Comparison of ENCODE assay signal across 8 cellular contexts in the genomic region with DNA sequence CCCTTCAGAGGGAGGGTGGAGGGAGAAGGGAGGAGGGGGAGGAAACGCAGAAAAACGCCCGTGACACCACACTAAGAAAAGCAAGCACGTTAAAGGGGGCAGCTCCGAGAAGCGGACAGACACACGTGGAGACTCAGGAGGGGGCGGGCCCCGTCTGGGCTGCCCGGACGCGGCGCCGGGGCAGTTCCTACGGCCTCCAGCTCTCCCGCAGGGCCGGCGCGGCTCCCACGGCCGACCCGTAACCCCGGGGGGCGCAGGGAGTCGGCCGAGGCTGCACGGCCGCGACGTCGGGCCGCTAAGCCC. TPM values are rescaled to one million over a fixed set of nuclear protein-coding genes. Genes with fewer than 3 reads are reported as not detected.
DNase-seq lines count a peak whose midpoint lies in the region; ATAC-seq and TF ChIP-seq lines count a peak whose summit lies in the region.

No MANE protein-coding gene starts in this region.

- intact Hi-C loops in CD8-positive, alpha-beta T cell (cut with DNase I, micrococcal nuclease), result loop anchor here (1.0 to 10.0 kb wide), 13 partner anchors 13 to 1203 kb away; partner anchors contain the start of genes C16orf95 (in 2 of the 2), ZC3H18 (in 2 of the 2), ZCCHC14 (in 2 of the 2) and BANP (in 1 of the 2)
- intact Hi-C loops in gastrocnemius medialis (cut with DNase I; ENCODE audit: low total_unique reads), result loop anchor here (1.0 to 5.0 kb wide), 3 partner anchors 187 to 805 kb away; partner anchors contain the start of genes BANP and ZC3H18

- in situ Hi-C loops in gastrocnemius medialis (cut with MboI; ENCODE audit: low sequenced_read_pairs in 4 of 4), result loop anchor here in 2 of 4 donors (25.0 kb wide), 2 partner anchors 378 to 797 kb away; partner anchors contain the start of genes FBXO31 (in 1 of the 2), MAP1LC3B (in 1 of the 2) and ZC3H18 (in 1 of the 2)

- no peak for TF ChIP-seq CTCF in CD8-positive, alpha-beta T cell (IDR thresholded peaks at IDR 0.05)
- TF ChIP-seq CTCF in glutamatergic neuron (IDR thresholded peaks at IDR 0.05; ENCODE audit: partially characterized antibody, unreplicated experiment), result no peak
- no peak for TF ChIP-seq CTCF in gastrocnemius medialis (IDR thresholded peaks at IDR 0.05 in 4 of 5, conservative IDR thresholded peaks at IDR 0.05 in 1 of 5)

- peak; percentile 41 to 87 (median 66) for DNase-seq in CD8-positive, alpha-beta T cell
- DNase-seq in M059J (ENCODE audit: low read depth) (peak; percentile 12), glutamatergic neuron (no peak), gastrocnemius medialis (no peak), iPS-NIHi7 (ENCODE audit: extremely low spot score) (no peak), amygdala (lab: John Stamatoyannopoulos, UW) (no peak)

- H3K27ac Mint-ChIP-seq in CD8-positive, alpha-beta T cell, result peak overlapping the region; percentile 99
- peak overlapping the region; percentile 99 for H3K27ac Mint-ChIP-seq in activated T-helper 17 cell treated with anti-CD3 and anti-CD28 coated beads, Interleukin-2, amount 50 U/mL, for 72 hours
- H3K27ac Mint-ChIP-seq in glutamatergic neuron (ENCODE audit: unreplicated experiment), result peak overlapping the region; percentile 43

- H3K27ac ChIP-seq in CD8-positive, alpha-beta T cell (ENCODE audit: low read depth, low read length), result peak overlapping the region; percentile 88
- H3K27ac ChIP-seq in gastrocnemius medialis, result peak overlapping the region; percentile 88 to 95 (median 90)

- no peaks in the 10 kb centered on the region for H3K27me3 Mint-ChIP-seq in CD8-positive, alpha-beta T cell (ENCODE audit: low read depth)
- H3K27me3 Mint-ChIP-seq in activated T-helper 17 cell treated with anti-CD3 and anti-CD28 coated beads, Interleukin-2, amount 50 U/mL, for 72 hours, result no peaks in the 10 kb centered on the region
- peaks cover 9% of the 10 kb centered on the region for H3K27me3 Mint-ChIP-seq in glutamatergic neuron (ENCODE audit: unreplicated experiment)

- CTCF ChIA-PET in CD8-positive, alpha-beta T cell (lab: Charles Lee), result interaction anchor here (0.6 to 9.3 kb wide), 8 partner anchors 12 to 373 kb away, joined by 3 to 71 read pairs (median 4); no protein-coding TSS in a partner anchor

- TF ChIP-seq POLR2A in gastrocnemius medialis (IDR thresholded peaks at IDR 0.05), result no peak

- H3K9me3 Mint-ChIP-seq in CD8-positive, alpha-beta T cell, result no peaks in the 10 kb centered on the region
- no peaks in the 10 kb centered on the region for H3K9me3 Mint-ChIP-seq in activated T-helper 17 cell treated with anti-CD3 and anti-CD28 coated beads, Interleukin-2, amount 50 U/mL, for 72 hours
- H3K9me3 Mint-ChIP-seq in glutamatergic neuron (ENCODE audit: unreplicated experiment), result peaks cover 9% of the 10 kb centered on the region

- POLR2A ChIA-PET in CD8-positive, alpha-beta T cell (lab: Charles Lee), result interaction anchor here (0.9 to 3.1 kb wide), 13 partner anchors 10 to 805 kb away, joined by 3 to 12 read pairs (median 4); partner anchors contain the start of genes SLC7A5 and ZC3H18

- peak overlapping the region; percentile 98 for H3K4me3 Mint-ChIP-seq in CD8-positive, alpha-beta T cell
- peak overlapping the region; percentile 97 for H3K4me3 Mint-ChIP-seq in activated T-helper 17 cell treated with anti-CD3 and anti-CD28 coated beads, Interleukin-2, amount 50 U/mL, for 72 hours
- peak overlapping the region; percentile 100 for H3K4me3 Mint-ChIP-seq in glutamatergic neuron (ENCODE audit: unreplicated experiment)

- peak; percentile 69 for ATAC-seq in CD8-positive, alpha-beta T cell
- ATAC-seq in GM21619 (IDR thresholded peaks at IDR 0.05; ENCODE audit: unreplicated experiment) (peak; percentile 32), gastrocnemius medialis (peak; percentile 5 to 31)
- peak; percentile 42 for ATAC-seq in activated T-helper 17 cell treated with anti-CD3 and anti-CD28 coated beads, Interleukin-2, amount 50 U/mL, for 72 hours (replicated peaks)

- no peaks in the 10 kb centered on the region for H3K27me3 ChIP-seq in CD8-positive, alpha-beta T cell (ENCODE audit: insufficient read depth, low read length)
- no peaks in the 10 kb centered on the region for H3K27me3 ChIP-seq in gastrocnemius medialis

- H3K4me3 ChIP-seq in CD8-positive, alpha-beta T cell (ENCODE audit: low read depth, low read length), result peak overlapping the region; percentile 89
- peak overlapping the region; percentile 86 to 98 (median 94) for H3K4me3 ChIP-seq in gastrocnemius medialis

- H3K9me3 ChIP-seq in CD8-positive, alpha-beta T cell (ENCODE audit: low read length), result no peaks in the 10 kb centered on the region
- H3K9me3 ChIP-seq in gastrocnemius medialis, result no peaks in the 10 kb centered on the region

- H3K36me3 Mint-ChIP-seq in CD8-positive, alpha-beta T cell, result peaks cover 40% of the 10 kb centered on the region
- peaks cover 49% of the 10 kb centered on the region for H3K36me3 Mint-ChIP-seq in activated T-helper 17 cell treated with anti-CD3 and anti-CD28 coated beads, Interleukin-2, amount 50 U/mL, for 72 hours (ENCODE audit: low read depth)
- no peaks in the 10 kb centered on the region for H3K36me3 Mint-ChIP-seq in glutamatergic neuron (ENCODE audit: unreplicated experiment)

- peaks cover 46% of the 10 kb centered on the region for H3K4me1 ChIP-seq in CD8-positive, alpha-beta T cell (ENCODE audit: insufficient read depth, low read length)
- peaks cover 5 to 8% of the 10 kb centered on the region in 2 donors for H3K4me1 ChIP-seq in gastrocnemius medialis

- H3K4me1 Mint-ChIP-seq in CD8-positive, alpha-beta T cell (ENCODE audit: low read depth), result peaks cover 42% of the 10 kb centered on the region
- H3K4me1 Mint-ChIP-seq in activated T-helper 17 cell treated with anti-CD3 and anti-CD28 coated beads, Interleukin-2, amount 50 U/mL, for 72 hours, result peaks cover 17% of the 10 kb centered on the region
- H3K4me1 Mint-ChIP-seq in glutamatergic neuron (ENCODE audit: low read depth, unreplicated experiment), result no peaks in the 10 kb centered on the region

- H3K36me3 ChIP-seq in CD8-positive, alpha-beta T cell (ENCODE audit: insufficient read depth, low read length), result peaks cover 25% of the 10 kb centered on the region
- H3K36me3 ChIP-seq in gastrocnemius medialis, result peaks cover 0 to 37% of the 10 kb centered on the region in 2 donors

RNA-seq across cellular contexts. Expression of gene KLHDC4, which starts 0.4 kb away (rescaled TPM):
- total RNA-seq in CD8-positive, alpha-beta T cell, result 10 to 100 TPM; 74.0 to 81.6 TPM
- 7.9 and 14.7 TPM in 2 replicates for total RNA-seq in M059J (2014; rRNA removed; shearing (Covaris generic))
- 100 to 1,000 TPM in 1 of 2 donors, 10 to 100 TPM in 1; 57.8 to 110 TPM for total RNA-seq in activated T-helper 17 cell treated with anti-CD3 and anti-CD28 coated beads, Interleukin-2, amount 50 U/mL, for 72 hours
- total RNA-seq in glutamatergic neuron (ENCODE audit: unreplicated experiment) (65.4 TPM), gastrocnemius medialis (10 to 100 TPM in 2 of 4 donors, 1 to 10 TPM in 2; 8.2 to 12.7 (median 10.4) TPM)

Comparison
In these comparisons a context has a peak if more than half of its experiments do, and no peak if none do; other contexts are left out.
1. ATAC-seq: peak in every context shown above with its lines; median percentile 69 in CD8-positive, alpha-beta T cell; 42 in activated T-helper 17 cell treated with anti-CD3 and anti-CD28 coated beads, Interleukin-2, amount 50 U/mL, for 72 hours; 32 in GM21619; 18 in gastrocnemius medialis.
2. DNase-seq: peak in CD8-positive, alpha-beta T cell (7 of 7) and M059J (single experiment); none in glutamatergic neuron (single experiment), gastrocnemius medialis (0 of 2), iPS-NIHi7 (single experiment) and amygdala (0 of 56).
3. H3K27ac Mint-ChIP-seq: peak in every context shown above with its lines; median percentile 99 in CD8-positive, alpha-beta T cell; 99 in activated T-helper 17 cell treated with anti-CD3 and anti-CD28 coated beads, Interleukin-2, amount 50 U/mL, for 72 hours; 43 in glutamatergic neuron.
4. Peak in every context shown above with its lines, with median percentiles within 50 percentile points of each other: H3K4me3 Mint-ChIP-seq.